ENCODE assay signal across 9 cellular contexts in genomic region chr3:111538687-111539086, GRCh38. TPM values are rescaled to one million over a fixed set of nuclear protein-coding genes. Genes with fewer than 3 reads are reported as not detected.
DNase-seq lines count a peak whose midpoint lies in the region; ATAC-seq, FAIRE-seq and TF ChIP-seq lines count a peak whose summit lies in the region.
"Had no signal": no experiment of that assay in that cellular context is flagged by ENCODE, and none has a peak within 500 bp of the region (broad histone marks: within the 10 kb centered on the region; RNA-seq: fewer than 3 reads in every experiment).

No MANE protein-coding gene starts in this region.

- no peak for FAIRE-seq in A549 (lab: Jason Lieb, UNC)

- 60% methylated on average over 4 of the region's 4 CpGs for WGBS in A549 (ENCODE audit: missing lambda C conversion rate)

- peak overlapping the region in 1 of 2 experiments; percentile 55; a peak in 3 of 6 replicates for H3K27ac ChIP-seq in A549

- H3K27me3 ChIP-seq in skeletal muscle satellite cell (ENCODE audit: control insufficient read depth, insufficient read depth, low read length), result no peaks in the 10 kb centered on the region

- H3K4me2 ChIP-seq in A549 (peak overlapping the region; percentile 58), skeletal muscle satellite cell (ENCODE audit: low read length) (peak overlapping the region; percentile 51)

- DNase-seq in A549 (ENCODE audit: low read depth in 1 of 2, low spot score in 1 of 2) (no peak), HPDE6-E6E7 (ENCODE audit: extremely low spot score) (no peak), DMS153 treated with DMSO at 0.1 percent for 48 hours (lab: John Stamatoyannopoulos, UW; ENCODE audit: unreplicated experiment) (no peak)
- peak; percentile 17 for DNase-seq in activated CD4-positive, alpha-beta memory T cell treated with anti-CD3 and anti-CD28 coated beads for 36 hours
- no peak for DNase-seq in activated CD4-positive, alpha-beta T cell treated with anti-CD3 and anti-CD28 coated beads for 1 hour

- CTCF ChIA-PET in A549 (lab: Yijun Ruan, JAX), result interaction anchor here (0.6 to 1.5 kb wide), 7 partner anchors 10 to 1036 kb away, joined by 3 to 9 read pairs (median 4); no protein-coding TSS in a partner anchor
- CTCF ChIA-PET in activated CD4-positive, alpha-beta memory T cell treated with anti-CD3 and anti-CD28 coated beads for 36 hours (lab: Charles Lee), result interaction anchor here (0.7 to 4.1 kb wide), 13 partner anchors 9 to 1224 kb away, joined by 3 to 38 read pairs (median 4); no protein-coding TSS in a partner anchor

- peak in 1 of 2 experiments; percentile 35; a peak in 1 of 6 replicates for ATAC-seq in A549
- peak; percentile 30 for ATAC-seq in GM19455 (IDR thresholded peaks at IDR 0.05; ENCODE audit: unreplicated experiment)
- peak; percentile 38 for ATAC-seq in HG03442 (IDR thresholded peaks at IDR 0.05; ENCODE audit: unreplicated experiment)

- TF ChIP-seq EP300 in A549 (IDR thresholded peaks at IDR 0.05), result no peak

- POLR2A ChIA-PET in A549 (lab: Yijun Ruan, JAX), result no interaction called here
- POLR2A ChIA-PET in activated CD4-positive, alpha-beta memory T cell treated with anti-CD3 and anti-CD28 coated beads for 36 hours (lab: Charles Lee), result interaction anchor here (0.6 to 1.5 kb wide), 3 partner anchors 9 to 724 kb away, joined by 3 to 4 read pairs (median 3); no protein-coding TSS in a partner anchor

- H3K9ac ChIP-seq in skeletal muscle satellite cell (ENCODE audit: low read depth, low read length), result no peak overlapping the region

- no peak overlapping the region for H3K4me3 Mint-ChIP-seq in activated CD4-positive, alpha-beta memory T cell treated with anti-CD3 and anti-CD28 coated beads for 36 hours

- H3K4me3 ChIP-seq in A549, result no peak overlapping the region
- H3K4me3 ChIP-seq in skeletal muscle satellite cell (ENCODE audit: low read length), result peak overlapping the region; percentile 36

- TF ChIP-seq POLR2A in A549 (IDR thresholded peaks at IDR 0.05; ENCODE audit: low read length), result no peak

- H3K9me3 ChIP-seq in A549 (no peaks in the 10 kb centered on the region), skeletal muscle satellite cell (replicated peaks; ENCODE audit: low read length) (no peaks in the 10 kb centered on the region)

- H3K9me3 Mint-ChIP-seq in activated CD4-positive, alpha-beta memory T cell treated with anti-CD3 and anti-CD28 coated beads for 36 hours, result no peaks in the 10 kb centered on the region

- H3K4me1 ChIP-seq in A549 (peaks cover 14% of the 10 kb centered on the region), skeletal muscle satellite cell (ENCODE audit: control insufficient read depth, insufficient read depth, low read length) (peaks cover 26% of the 10 kb centered on the region)

- H3K36me3 ChIP-seq in skeletal muscle satellite cell (ENCODE audit: insufficient read depth, low read length), result no peaks in the 10 kb centered on the region

- peak overlapping the region; percentile 83 for H3K27ac Mint-ChIP-seq in activated CD4-positive, alpha-beta memory T cell treated with anti-CD3 and anti-CD28 coated beads for 36 hours

- peaks cover 1% of the 10 kb centered on the region for H3K36me3 Mint-ChIP-seq in activated CD4-positive, alpha-beta memory T cell treated with anti-CD3 and anti-CD28 coated beads for 36 hours

- TF ChIP-seq CTCF in A549 (IDR thresholded peaks at IDR 0.05), result no peak

- H3K4me1 Mint-ChIP-seq in activated CD4-positive, alpha-beta memory T cell treated with anti-CD3 and anti-CD28 coated beads for 36 hours (ENCODE audit: low read depth), result peaks cover 65% of the 10 kb centered on the region

- no peaks in the 10 kb centered on the region for H3K27me3 Mint-ChIP-seq in activated CD4-positive, alpha-beta memory T cell treated with anti-CD3 and anti-CD28 coated beads for 36 hours

- intact Hi-C loops in activated CD4-positive, alpha-beta memory T cell treated with anti-CD3 and anti-CD28 coated beads for 36 hours (cut with micrococcal nuclease), result loop anchor here (1.0 to 2.0 kb wide), 5 partner anchors 146 to 1806 kb away; partner anchors contain the start of gene NECTIN3

- no peak for TF ChIP-seq RAD21 in A549 (conservative IDR thresholded peaks at IDR 0.05 in 1 of 2, IDR thresholded peaks at IDR 0.05 in 1 of 2)

TF ChIP-seq in A549, 52 proteins besides CTCF, POLR2A, EP300 and RAD21:
- TF ChIP-seq FOSL2 (IDR thresholded peaks at IDR 0.05) (no peak), FOSL2 (CRISPR knock-in tag; IDR thresholded peaks at IDR 0.05) (peak; percentile 39), EHF (CRISPR knock-in tag; IDR thresholded peaks at IDR 0.05) (no peak)

RNA-seq across cellular contexts. Expression of gene CD96, which starts 3.3 kb away (rescaled TPM):
- polyA plus RNA-seq in A549 (2011; rRNA removed) (not detected in 2 replicates), A549 (2017; fragmentation: RNase III; extraction: RNeasy Plus Mini Kit Qiagen cat#74134 plus additional on column Dnase treatment) (0.03 TPM in 1 of 3 replicates, not detected in the others)
- polyA plus RNA-seq in A549 (2012; cell fraction: cytosol; rRNA removed), result 0.01 TPM in 1 of 2 replicates, not detected in the other
- not detected in 2 replicates for polyA plus RNA-seq in A549 (2012; cell fraction: nucleus; rRNA removed)
- not detected in 2 replicates for polyA minus RNA-seq in A549 (2011; rRNA and poly(A)+ RNA removed)
- 10 to 100 TPM; 37.9 to 39.0 TPM for total RNA-seq in activated CD4-positive, alpha-beta memory T cell treated with anti-CD3 and anti-CD28 coated beads for 36 hours
- total RNA-seq in skeletal muscle satellite cell (2012; rRNA removed), result not detected in 2 replicates
- total RNA-seq: pulmonary artery endothelial cell had no signal

RNA-seq across cellular contexts. Expression of gene ZBED2, which starts 56.5 kb away (rescaled TPM):
- polyA plus RNA-seq in A549 (2011; rRNA removed) (0.48 and 0.63 TPM in 2 replicates), A549 (2017; fragmentation: RNase III; extraction: RNeasy Plus Mini Kit Qiagen cat#74134 plus additional on column Dnase treatment) (1.1 to 1.9 TPM (median 1.8 TPM) in 3 replicates)
- polyA plus RNA-seq in A549 (2012; cell fraction: cytosol; rRNA removed), result 0.20 and 0.23 TPM in 2 replicates
- 0.17 and 0.31 TPM in 2 replicates for polyA plus RNA-seq in A549 (2012; cell fraction: nucleus; rRNA removed)
- 0.25 and 0.29 TPM in 2 replicates for polyA minus RNA-seq in A549 (2011; rRNA and poly(A)+ RNA removed)
- total RNA-seq in activated CD4-positive, alpha-beta memory T cell treated with anti-CD3 and anti-CD28 coated beads for 36 hours, result 100 to 1,000 TPM; 609 to 610 TPM
- total RNA-seq in skeletal muscle satellite cell (2012; rRNA removed), result not detected in 2 replicates
- total RNA-seq: pulmonary artery endothelial cell had no signal
